Comparison of ENCODE assay signal across 9 cellular contexts in the genomic region with DNA sequence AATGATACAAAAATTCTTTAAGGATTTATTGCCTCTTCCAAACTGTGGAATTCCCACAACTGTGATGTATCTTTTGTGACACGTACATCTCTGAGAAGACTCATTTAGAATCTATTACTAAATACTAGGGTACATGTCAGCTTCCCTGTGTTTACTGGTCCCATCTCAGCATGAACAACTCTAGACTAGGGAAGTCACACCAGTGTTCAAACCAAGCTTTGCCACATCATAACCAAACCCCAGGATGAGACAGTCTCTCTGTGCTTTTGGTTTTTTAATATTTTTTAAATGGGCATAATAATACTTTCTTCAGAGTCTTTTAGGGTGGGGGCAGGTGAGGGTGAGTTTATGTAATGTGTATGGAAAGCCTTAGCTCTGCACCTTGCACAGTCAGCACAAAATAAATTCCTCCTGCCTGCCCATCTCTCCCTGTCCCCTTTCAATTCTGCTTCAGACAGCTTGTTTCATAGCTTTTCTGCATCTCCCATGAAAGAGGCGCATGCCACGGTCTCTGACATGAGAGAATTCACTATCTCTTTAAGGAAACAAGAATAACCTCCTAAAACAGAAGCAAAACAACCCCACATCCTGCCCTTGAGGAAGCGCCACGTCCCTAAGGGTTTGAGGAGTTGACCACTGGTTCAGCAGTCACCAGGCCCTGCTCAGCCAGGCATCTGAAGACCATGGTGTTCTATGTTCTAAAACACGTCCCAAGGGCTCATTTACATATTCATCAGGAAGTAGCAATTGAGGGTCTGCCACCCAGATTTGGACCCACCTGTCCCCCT.
DNase-seq lines count a peak whose midpoint lies in the region; ATAC-seq and TF ChIP-seq lines count a peak whose summit lies in the region.
"Had no signal": no experiment of that assay in that cellular context is flagged by ENCODE, and none has a peak within 500 bp of the region (broad histone marks: within the 10 kb centered on the region; RNA-seq: fewer than 3 reads in every experiment).

No MANE protein-coding gene starts in this region.

- no peak for TF ChIP-seq EP300 in suprapubic skin (IDR thresholded peaks at IDR 0.05)

- no peak overlapping the region for H3K27ac ChIP-seq in right atrium auricular region
- H3K27ac ChIP-seq in Peyer's patch: peak overlapping the region in 1 of 4 donors; percentile 56
- H3K27ac ChIP-seq in suprapubic skin: no peak overlapping the region
- peak overlapping the region in 1 of 4 donors; percentile 3 for H3K27ac ChIP-seq in esophagus squamous epithelium

- DNase-seq in Right ventricle myocardium superior (no peak), right atrium auricular region (ENCODE audit: low spot score) (no peak), Peyer's patch (peak in 2 of 3 donors; percentile 86 to 87), suprapubic skin (ENCODE audit: low spot score in 2 of 2) (peak; percentile 21 to 39), NCI-H2227 treated with DMSO at 0.1 percent for 48 hours (lab: John Stamatoyannopoulos, UW) (no peak), esophagus squamous epithelium (lab: John Stamatoyannopoulos, UW) (no peak), NCI-H128 (lab: John Stamatoyannopoulos, UW; ENCODE audit: unreplicated experiment) (no peak)
- DNase-seq: C1 segment of cervical spinal cord had no signal

- H3K36me3 ChIP-seq in right atrium auricular region: no peaks in the 10 kb centered on the region
- H3K36me3 ChIP-seq in Peyer's patch: no peaks in the 10 kb centered on the region
- H3K36me3 ChIP-seq in suprapubic skin: no peaks in the 10 kb centered on the region
- no peaks in the 10 kb centered on the region for H3K36me3 ChIP-seq in esophagus squamous epithelium

- WGBS in suprapubic skin: 68% methylated on average over 6 of the region's 6 CpGs
- whole genome bisulfite sequencing in esophagus squamous epithelium, 2 donors: 67 to 68% methylated on average over 4 to 6 of the region's 6 CpGs

- H3K27me3 ChIP-seq in right atrium auricular region (no peaks in the 10 kb centered on the region), Peyer's patch (no peaks in the 10 kb centered on the region), suprapubic skin (peaks cover 5% of the 10 kb centered on the region), esophagus squamous epithelium (peaks cover 0 to 7% (median 0%) of the 10 kb centered on the region in 4 donors)

- H3K4me3 ChIP-seq in right atrium auricular region (no peak overlapping the region), Peyer's patch (no peak overlapping the region), suprapubic skin (no peak overlapping the region), esophagus squamous epithelium (no peak overlapping the region)

- intact Hi-C loops in Right ventricle myocardium superior (cut with DNase I): no loop called here
- intact Hi-C loops in esophagus squamous epithelium (cut with DNase I): no loop called here

- H3K4me1 ChIP-seq in right atrium auricular region (peaks cover 0 to 10% of the 10 kb centered on the region in 2 donors), Peyer's patch (peaks cover 0 to 6% (median 1%) of the 10 kb centered on the region in 4 donors), suprapubic skin (no peaks in the 10 kb centered on the region), esophagus squamous epithelium (peaks cover 0 to 28% (median 8%) of the 10 kb centered on the region in 3 donors)

- no peak for TF ChIP-seq CTCF in right atrium auricular region (IDR thresholded peaks at IDR 0.05)
- no peak for TF ChIP-seq CTCF in Peyer's patch (IDR thresholded peaks at IDR 0.05)
- TF ChIP-seq CTCF in suprapubic skin (IDR thresholded peaks at IDR 0.05): no peak
- TF ChIP-seq CTCF in esophagus squamous epithelium (IDR thresholded peaks at IDR 0.05): no peak

- TF ChIP-seq POLR2A in Peyer's patch (IDR thresholded peaks at IDR 0.05) (no peak), suprapubic skin (IDR thresholded peaks at IDR 0.05) (no peak), esophagus squamous epithelium (IDR thresholded peaks at IDR 0.05) (no peak)

- H3K9me3 ChIP-seq in right atrium auricular region (no peaks in the 10 kb centered on the region), Peyer's patch (no peaks in the 10 kb centered on the region), suprapubic skin (no peaks in the 10 kb centered on the region), esophagus squamous epithelium (peaks cover 0 to 4% (median 0%) of the 10 kb centered on the region in 3 donors)

- ATAC-seq in Right ventricle myocardium superior (ENCODE audit: poor library complexity) (peak; percentile 43), HG02852 (IDR thresholded peaks at IDR 0.05; ENCODE audit: unreplicated experiment) (peak; percentile 82)

Comparison
In these comparisons a context has a peak if more than half of its experiments do, and no peak if none do; other contexts are left out.
1. DNase-seq: peak in Peyer's patch (2 of 3) and suprapubic skin (2 of 2); none in Right ventricle myocardium superior (single experiment), right atrium auricular region (single experiment), NCI-H2227 treated with DMSO at 0.1 percent for 48 hours (single experiment), esophagus squamous epithelium (single experiment) and NCI-H128 (single experiment).